Comparison of ENCODE assay signal across 9 cellular contexts in the genomic region with DNA sequence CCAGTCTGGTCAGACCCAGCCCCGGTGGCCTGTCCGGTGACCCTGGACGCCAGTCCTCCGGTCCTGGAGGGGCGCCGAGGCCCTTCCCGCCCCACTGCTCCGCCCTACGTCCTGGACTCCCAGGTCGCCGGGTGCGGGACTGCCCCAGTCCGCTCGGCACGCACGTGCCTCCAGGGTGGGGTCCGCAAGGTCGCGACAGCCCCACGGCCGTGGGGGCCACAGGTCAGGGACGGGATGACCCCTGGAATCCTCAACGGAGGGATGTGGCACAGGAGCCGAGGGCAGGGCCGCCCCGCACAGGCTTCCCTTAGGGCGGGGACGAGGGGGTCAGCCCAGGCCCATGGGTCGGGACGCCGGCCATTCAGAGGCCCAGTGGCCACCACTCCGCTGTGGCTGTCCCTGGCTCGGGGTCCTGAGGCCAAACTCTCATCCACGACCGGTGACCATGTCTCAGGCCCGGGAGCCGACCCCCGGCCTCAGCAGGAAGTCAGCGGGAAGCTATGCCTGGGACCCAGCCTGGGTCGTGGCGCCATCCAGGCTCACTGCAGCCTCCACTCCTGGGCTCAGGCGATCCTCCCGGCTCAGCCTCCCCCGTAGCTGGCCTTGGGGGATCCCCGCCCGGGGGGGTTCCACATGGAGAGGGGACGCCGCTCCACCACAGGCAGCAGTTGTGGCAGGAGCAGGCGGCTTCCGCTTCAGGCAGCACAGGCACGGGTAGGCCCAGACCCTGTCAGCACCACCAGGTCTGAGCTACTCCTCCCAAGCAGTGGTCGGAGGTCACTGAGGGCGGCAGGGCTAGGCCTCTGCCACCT. TPM values are rescaled to one million over a fixed set of nuclear protein-coding genes. Genes with fewer than 3 reads are reported as not detected.
DNase-seq lines count a peak whose midpoint lies in the region; ATAC-seq and TF ChIP-seq lines count a peak whose summit lies in the region.
"Had no signal": no experiment of that assay in that cellular context is flagged by ENCODE, and none has a peak within 500 bp of the region (broad histone marks: within the 10 kb centered on the region; RNA-seq: fewer than 3 reads in every experiment).

No MANE protein-coding gene starts in this region.

- H3K14ac ChIP-seq in neuronal stem cell (ENCODE audit: low read length): peak overlapping the region; percentile 89

- 87% methylated on average over 3 of the region's 53 CpGs; no CpG with 5 or more reads in 1 of the 2 donors for WGBS in gastroesophageal sphincter (ENCODE audit: low coverage in 1 of 2), 2 donors
- WGBS in neuronal stem cell (ENCODE audit: extremely low coverage in 2 of 2, insufficient read length in 2 of 2, insufficient replicate concordance in 1 of 2), 2 donors: no CpG with 5 or more reads among the region's 53 CpGs

- in situ Hi-C loops in HAP-1 (cut with MboI; ENCODE audit: low sequenced_read_pairs): no loop called here

- TF ChIP-seq EP300 in gastroesophageal sphincter (IDR thresholded peaks at IDR 0.05): no peak

- H3K4me2 ChIP-seq in neuronal stem cell (ENCODE audit: insufficient read depth, low read length, poor library complexity, severe bottlenecking): peak overlapping the region; percentile 54

- H3K79me1 ChIP-seq in neuronal stem cell (ENCODE audit: low read depth, low read length): peaks cover 39% of the 10 kb centered on the region

- H4K91ac ChIP-seq in neuronal stem cell (ENCODE audit: low read depth, low read length, poor library complexity): peak overlapping the region; percentile 39

- peak overlapping the region; percentile 99 for H2AK5ac ChIP-seq in neuronal stem cell (ENCODE audit: low read depth, low read length)

- no peak overlapping the region for H2BK120ac ChIP-seq in neuronal stem cell (ENCODE audit: low read depth, low read length)

- H3K4ac ChIP-seq in neuronal stem cell (ENCODE audit: low read length): peak overlapping the region; percentile 76

- H3K4me3 ChIP-seq in ACC112 (ENCODE audit: low read depth, low read length) (peak overlapping the region; percentile 94), SK-N-MC (peak overlapping the region; percentile 76), gastroesophageal sphincter (peak overlapping the region; percentile 72 to 87), neuronal stem cell (ENCODE audit: low read length in 2 of 2) (peak overlapping the region in 1 of 2 donors; percentile 75), HAP-1 (no peak overlapping the region)

- H2BK5ac ChIP-seq in neuronal stem cell (ENCODE audit: low read length): no peak overlapping the region

- DNase-seq in SK-N-MC (ENCODE audit: low read depth, low spot score) (no peak), neuronal stem cell (ENCODE audit: low spot score) (peak; percentile 18), Kasumi-1 (lab: John Stamatoyannopoulos, UW) (no peak), HAP-1 (ENCODE audit: low spot score in 2 of 2) (no peak)
- DNase-seq: OCI-M1 had no signal

- TF ChIP-seq CTCF in gastroesophageal sphincter (IDR thresholded peaks at IDR 0.05): no peak

- ATAC-seq in gastroesophageal sphincter (peak; percentile 39), GM19467 (IDR thresholded peaks at IDR 0.05; ENCODE audit: unreplicated experiment) (no peak), HG03439 (IDR thresholded peaks at IDR 0.05; ENCODE audit: unreplicated experiment) (no peak)

- H2BK15ac ChIP-seq in neuronal stem cell (ENCODE audit: low read length): peak overlapping the region; percentile 49

- H2AFZ ChIP-seq in ACC112 (ENCODE audit: low read length, unreplicated experiment): no peak overlapping the region
- H2AFZ ChIP-seq in neuronal stem cell (ENCODE audit: low read length): no peak overlapping the region

- no peak overlapping the region for H3K9ac ChIP-seq in SK-N-MC (ENCODE audit: insufficient read length)
- H3K9ac ChIP-seq in neuronal stem cell (ENCODE audit: low read depth, low read length, poor library complexity): peak overlapping the region; percentile 92

- no peaks in the 10 kb centered on the region for H3K4me1 ChIP-seq in ACC112 (ENCODE audit: control insufficient read depth, insufficient read depth, low read length, unreplicated experiment)
- peaks cover 0 to 51% (median 14%) of the 10 kb centered on the region in 3 donors for H3K4me1 ChIP-seq in gastroesophageal sphincter
- peaks cover 0 to 12% of the 10 kb centered on the region in 2 donors for H3K4me1 ChIP-seq in neuronal stem cell (ENCODE audit: control insufficient read depth in 2 of 2, insufficient read depth in 1 of 2, low read depth in 1 of 2, low read length in 2 of 2)
- no peaks in the 10 kb centered on the region for H3K4me1 ChIP-seq in HAP-1

- TF ChIP-seq POLR2A in gastroesophageal sphincter (IDR thresholded peaks at IDR 0.05): no peak

- no peaks in the 10 kb centered on the region for H3K9me3 ChIP-seq in SK-N-MC (ENCODE audit: low read depth, low read length)
- H3K9me3 ChIP-seq in gastroesophageal sphincter: no peaks in the 10 kb centered on the region
- H3K9me3 ChIP-seq in neuronal stem cell (replicated peaks in 1 of 2; ENCODE audit: control insufficient read depth in 2 of 2, insufficient read depth in 1 of 2, low read depth in 1 of 2, low read length in 2 of 2): peaks cover 0 to 2% of the 10 kb centered on the region in 2 donors
- no peaks in the 10 kb centered on the region for H3K9me3 ChIP-seq in HAP-1

- peak overlapping the region; percentile 43 for H3K23ac ChIP-seq in neuronal stem cell (ENCODE audit: low read depth, low read length, poor library complexity)

- peak overlapping the region; percentile 95 for H3K18ac ChIP-seq in neuronal stem cell (ENCODE audit: low read length)

- H3K27ac ChIP-seq in ACC112 (ENCODE audit: low read depth, low read length): no peak overlapping the region
- H3K27ac ChIP-seq in SK-N-MC: no peak overlapping the region
- H3K27ac ChIP-seq in gastroesophageal sphincter: peak overlapping the region; percentile 16 to 82 (median 74)
- peak overlapping the region; percentile 39 for H3K27ac ChIP-seq in neuronal stem cell (replicated peaks; ENCODE audit: low read length)

- H4K8ac ChIP-seq in neuronal stem cell (ENCODE audit: low read depth, low read length): no peak overlapping the region

- H3K27me3 ChIP-seq in ACC112 (ENCODE audit: insufficient read depth, low read length) (no peaks in the 10 kb centered on the region), gastroesophageal sphincter (no peaks in the 10 kb centered on the region), neuronal stem cell (ENCODE audit: control insufficient read depth in 3 of 3, insufficient read depth in 3 of 3, low read depth in 1 of 3, low read length in 3 of 3) (no peaks in the 10 kb centered on the region), HAP-1 (ENCODE audit: low read depth) (no peaks in the 10 kb centered on the region)

- H3K79me2 ChIP-seq in ACC112 (ENCODE audit: control insufficient read depth, insufficient read depth, low read length, unreplicated experiment): peaks cover 22% of the 10 kb centered on the region

- H3K36me3 ChIP-seq in ACC112 (ENCODE audit: insufficient read depth, low read length) (no peaks in the 10 kb centered on the region), SK-N-MC (ENCODE audit: insufficient read depth, low read length) (no peaks in the 10 kb centered on the region; the same call in 1 of the 2 replicates), gastroesophageal sphincter (peaks cover 0 to 31% of the 10 kb centered on the region in 2 donors), neuronal stem cell (replicated peaks in 1 of 2; ENCODE audit: control insufficient read depth in 2 of 2, insufficient read depth in 2 of 2, low read length in 2 of 2) (peaks cover 19 to 33% of the 10 kb centered on the region in 2 donors), HAP-1 (replicated peaks) (peaks cover 14% of the 10 kb centered on the region)

- H2BK12ac ChIP-seq in neuronal stem cell (ENCODE audit: low read length): peak overlapping the region; percentile 84

RNA-seq across cellular contexts. Expression of gene TMEM240, which starts 0.6 kb away (rescaled TPM):
- total RNA-seq in gastroesophageal sphincter: 10 to 100 TPM; 12.0 to 18.1 (median 14.4) TPM
- polyA plus RNA-seq in neuronal stem cell (2013, experiment 1 of 2): 8.8 TPM
- 8.6 TPM for polyA plus RNA-seq in neuronal stem cell (2013, experiment 2 of 2)

RNA-seq across cellular contexts. Expression of gene ATAD3A, which starts 29.1 kb away (rescaled TPM):
- total RNA-seq in gastroesophageal sphincter: 10 to 100 TPM; 14.9 to 32.9 (median 19.1) TPM
- 20.2 TPM for polyA plus RNA-seq in neuronal stem cell (2013, experiment 1 of 2)
- polyA plus RNA-seq in neuronal stem cell (2013, experiment 2 of 2): 19.1 TPM

RNA-seq across cellular contexts. Expression of gene SSU72, which starts 33.6 kb away (rescaled TPM):
- 100 to 1,000 TPM in 2 of 4 donors, 10 to 100 TPM in 2; 90.5 to 109 (median 98.9) TPM for total RNA-seq in gastroesophageal sphincter
- 147 TPM for polyA plus RNA-seq in neuronal stem cell (2013, experiment 1 of 2)
- polyA plus RNA-seq in neuronal stem cell (2013, experiment 2 of 2): 144 TPM

RNA-seq across cellular contexts. Expression of gene FNDC10, which starts 58.9 kb away (rescaled TPM):
- total RNA-seq in gastroesophageal sphincter: under 1 TPM in 2 of 4 donors, not detected in 2; 0.54 TPM
- polyA plus RNA-seq in neuronal stem cell (2013, experiment 1 of 2): 12.4 TPM
- polyA plus RNA-seq in neuronal stem cell (2013, experiment 2 of 2): 11.8 TPM

Comparison
In these comparisons a context has a peak if more than half of its experiments do, and no peak if none do; other contexts are left out.
1. H3K27ac ChIP-seq: peak in gastroesophageal sphincter (4 of 4) and neuronal stem cell (single experiment); none in ACC112 (single experiment) and SK-N-MC (single experiment).